ENCODE assay signal across 1 cellular context in genomic region chr22:17974087-17974486, GRCh38.
TF ChIP-seq lines count a peak whose summit lies in the region.

No MANE protein-coding gene starts in this region.

TF ChIP-seq in WTC11, 78 proteins besides CTCF, POLR2A, EP300 and RAD21 (continued from another document):
- TF ChIP-seq OVOL2 (CRISPR knock-in tag; IDR thresholded peaks at IDR 0.05; ENCODE audit: borderline replicate concordance) (no peak), EMX1 (CRISPR knock-in tag; IDR thresholded peaks at IDR 0.05) (no peak), ATF1 (CRISPR knock-in tag; IDR thresholded peaks at IDR 0.05) (no peak)
- TF ChIP-seq, protein P1, sequence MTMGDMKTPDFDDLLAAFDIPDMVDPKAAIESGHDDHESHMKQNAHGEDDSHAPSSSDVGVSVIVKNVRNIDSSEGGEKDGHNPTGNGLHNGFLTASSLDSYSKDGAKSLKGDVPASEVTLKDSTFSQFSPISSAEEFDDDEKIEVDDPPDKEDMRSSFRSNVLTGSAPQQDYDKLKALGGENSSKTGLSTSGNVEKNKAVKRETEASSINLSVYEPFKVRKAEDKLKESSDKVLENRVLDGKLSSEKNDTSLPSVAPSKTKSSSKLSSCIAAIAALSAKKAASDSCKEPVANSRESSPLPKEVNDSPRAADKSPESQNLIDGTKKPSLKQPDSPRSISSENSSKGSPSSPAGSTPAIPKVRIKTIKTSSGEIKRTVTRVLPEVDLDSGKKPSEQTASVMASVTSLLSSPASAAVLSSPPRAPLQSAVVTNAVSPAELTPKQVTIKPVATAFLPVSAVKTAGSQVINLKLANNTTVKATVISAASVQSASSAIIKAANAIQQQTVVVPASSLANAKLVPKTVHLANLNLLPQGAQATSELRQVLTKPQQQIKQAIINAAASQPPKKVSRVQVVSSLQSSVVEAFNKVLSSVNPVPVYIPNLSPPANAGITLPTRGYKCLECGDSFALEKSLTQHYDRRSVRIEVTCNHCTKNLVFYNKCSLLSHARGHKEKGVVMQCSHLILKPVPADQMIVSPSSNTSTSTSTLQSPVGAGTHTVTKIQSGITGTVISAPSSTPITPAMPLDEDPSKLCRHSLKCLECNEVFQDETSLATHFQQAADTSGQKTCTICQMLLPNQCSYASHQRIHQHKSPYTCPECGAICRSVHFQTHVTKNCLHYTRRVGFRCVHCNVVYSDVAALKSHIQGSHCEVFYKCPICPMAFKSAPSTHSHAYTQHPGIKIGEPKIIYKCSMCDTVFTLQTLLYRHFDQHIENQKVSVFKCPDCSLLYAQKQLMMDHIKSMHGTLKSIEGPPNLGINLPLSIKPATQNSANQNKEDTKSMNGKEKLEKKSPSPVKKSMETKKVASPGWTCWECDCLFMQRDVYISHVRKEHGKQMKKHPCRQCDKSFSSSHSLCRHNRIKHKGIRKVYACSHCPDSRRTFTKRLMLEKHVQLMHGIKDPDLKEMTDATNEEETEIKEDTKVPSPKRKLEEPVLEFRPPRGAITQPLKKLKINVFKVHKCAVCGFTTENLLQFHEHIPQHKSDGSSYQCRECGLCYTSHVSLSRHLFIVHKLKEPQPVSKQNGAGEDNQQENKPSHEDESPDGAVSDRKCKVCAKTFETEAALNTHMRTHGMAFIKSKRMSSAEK (CRISPR knock-in tag; IDR thresholded peaks at IDR 0.05; ENCODE audit: borderline replicate concordance), result no peak
